Comparison of ENCODE assay signal across 10 cellular contexts in genomic region chr13:99371956-99372355, GRCh38.
A peak's percentile ranks its signal among the peaks of the same experiment; 100 is the strongest.
DNase-seq lines count a peak whose midpoint lies in the region; TF ChIP-seq lines count a peak whose summit lies in the region.
"Had no signal": no experiment of that assay in that cellular context is flagged by ENCODE, and none has a peak within 500 bp of the region (broad histone marks: within the 10 kb centered on the region; RNA-seq: fewer than 3 reads in every experiment).

No MANE protein-coding gene starts in this region.

- H2AFZ ChIP-seq in MM.1S (ENCODE audit: low read length) = no peak overlapping the region

- no peaks in the 10 kb centered on the region for H3K79me2 ChIP-seq in MM.1S (ENCODE audit: low read length)

- H3K27ac ChIP-seq in KOPT-K1 (ENCODE audit: low read depth, low read length, poor library complexity, severe bottlenecking) = peak overlapping the region; percentile 23
- H3K27ac ChIP-seq in MM.1S (ENCODE audit: low read length) = no peak overlapping the region

- H3F3A ChIP-seq in MM.1S (ENCODE audit: insufficient read depth, low read length) = no peaks in the 10 kb centered on the region

- TF ChIP-seq CTCF in MM.1S (IDR thresholded peaks at IDR 0.05; ENCODE audit: low read length) (no peak), GM10248 (IDR thresholded peaks at IDR 0.05; ENCODE audit: control extremely low read depth, extremely low read depth, low read depth, missing control alignments) (no peak)

- H3K9me3 ChIP-seq in KOPT-K1 (ENCODE audit: insufficient read depth, low read length, poor library complexity, severe bottlenecking) (no peaks in the 10 kb centered on the region), MM.1S (replicated peaks; ENCODE audit: insufficient read depth, low read length) (no peaks in the 10 kb centered on the region)

- H3K27me3 ChIP-seq in MM.1S (replicated peaks; ENCODE audit: insufficient read depth, low read length) = no peaks in the 10 kb centered on the region

- POLR2A ChIA-PET in GM10248 (lab: Yijun Ruan, JAX) = no interaction called here

- H4K20me1 ChIP-seq in MM.1S (ENCODE audit: insufficient read depth, low read length) = no peaks in the 10 kb centered on the region

- H3K4me2 ChIP-seq in MM.1S (ENCODE audit: low read depth, low read length) = no peak overlapping the region

- DNase-seq in activated CD4-positive, alpha-beta T cell treated with anti-CD3 and anti-CD28 coated beads for 48 hours = peak; percentile 61
- peak; percentile 76 for DNase-seq in central memory CD4-positive, alpha-beta T cell
- peak in 2 of 3 donors; percentile 43 to 68 for DNase-seq in stimulated activated CD4-positive, alpha-beta T cell treated with anti-CD3 and anti-CD28 coated beads, TNF-alpha, amount 100 ng/mL, for 1 hour (ENCODE audit: low read depth in 3 of 3, low spot score in 1 of 3)
- no peak for DNase-seq in OCI-M2 (lab: John Stamatoyannopoulos, UW; ENCODE audit: unreplicated experiment)
- DNase-seq in MM.1S = no peak
- no peak for DNase-seq in GM10248 (ENCODE audit: extremely low spot score)
- DNase-seq: Calu3, NCI-H1694, nephron progenitor cell had no signal

- no peaks in the 10 kb centered on the region for H3K9me2 ChIP-seq in MM.1S (replicated peaks; ENCODE audit: insufficient read depth, low read length)

- no peaks in the 10 kb centered on the region for H3K4me1 ChIP-seq in MM.1S (ENCODE audit: low read length)

- H3K4me3 ChIP-seq in MM.1S (ENCODE audit: low read length) = no peak overlapping the region

- CTCF ChIA-PET in GM10248 (lab: Yijun Ruan, JAX) = interaction anchor here (1.2 to 2.4 kb wide), 2 partner anchors 12 to 15 kb away, joined by 3 to 10 read pairs; no protein-coding TSS in a partner anchor

- H3K9ac ChIP-seq in MM.1S (ENCODE audit: low read length) = no peak overlapping the region

- H3K36me3 ChIP-seq in KOPT-K1 (ENCODE audit: insufficient read depth, low read length) = peaks cover 58% of the 10 kb centered on the region
- H3K36me3 ChIP-seq in MM.1S (replicated peaks; ENCODE audit: insufficient read depth, low read length) = no peaks in the 10 kb centered on the region

Comparison
In these comparisons a context has a peak if more than half of its experiments do, and no peak if none do; other contexts are left out.
1. DNase-seq: peak in activated CD4-positive, alpha-beta T cell treated with anti-CD3 and anti-CD28 coated beads for 48 hours (single experiment), central memory CD4-positive, alpha-beta T cell (single experiment) and stimulated activated CD4-positive, alpha-beta T cell treated with anti-CD3 and anti-CD28 coated beads, TNF-alpha, amount 100 ng/mL, for 1 hour (2 of 3); none in OCI-M2 (single experiment), MM.1S (single experiment) and GM10248 (single experiment).